In the genomic region with DNA sequence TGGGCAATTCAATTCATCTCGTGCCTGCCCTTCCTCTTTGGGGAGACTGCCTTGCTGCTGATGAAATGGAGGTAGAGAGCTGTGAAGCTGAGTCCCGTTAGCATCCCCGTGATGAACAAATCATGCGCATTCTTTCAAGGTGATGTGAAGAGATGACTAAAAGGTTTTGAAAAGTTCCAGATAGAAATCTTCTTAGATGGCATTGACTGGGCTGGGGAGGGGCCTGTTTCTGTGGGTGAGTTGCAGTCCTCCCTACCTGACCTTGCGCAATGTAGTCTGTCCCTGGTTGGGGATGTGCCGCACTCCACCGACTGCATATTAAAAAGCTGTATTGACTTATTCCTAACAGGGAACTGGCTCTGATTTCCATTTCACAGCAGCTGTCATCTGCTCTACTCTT, we compare ENCODE assay signal across 1 cellular context.
TF ChIP-seq lines count a peak whose summit lies in the region.

No MANE protein-coding gene starts in this region.

TF ChIP-seq in H1, 55 proteins besides CTCF, POLR2A, EP300 and RAD21 (continued from another document):
- TF ChIP-seq TAF7 (optimal IDR thresholded peaks at IDR 0.05; ENCODE audit: borderline replicate concordance, low read depth, low read length) (no peak), NANOG (IDR thresholded peaks at IDR 0.05; ENCODE audit: insufficient read depth, low read depth, low read length, poor library complexity, severe bottlenecking) (no peak), CTBP2 (IDR thresholded peaks at IDR 0.05; ENCODE audit: borderline replicate concordance, insufficient read depth, insufficient read length, low read length) (no peak)
- TF ChIP-seq, protein P1, sequence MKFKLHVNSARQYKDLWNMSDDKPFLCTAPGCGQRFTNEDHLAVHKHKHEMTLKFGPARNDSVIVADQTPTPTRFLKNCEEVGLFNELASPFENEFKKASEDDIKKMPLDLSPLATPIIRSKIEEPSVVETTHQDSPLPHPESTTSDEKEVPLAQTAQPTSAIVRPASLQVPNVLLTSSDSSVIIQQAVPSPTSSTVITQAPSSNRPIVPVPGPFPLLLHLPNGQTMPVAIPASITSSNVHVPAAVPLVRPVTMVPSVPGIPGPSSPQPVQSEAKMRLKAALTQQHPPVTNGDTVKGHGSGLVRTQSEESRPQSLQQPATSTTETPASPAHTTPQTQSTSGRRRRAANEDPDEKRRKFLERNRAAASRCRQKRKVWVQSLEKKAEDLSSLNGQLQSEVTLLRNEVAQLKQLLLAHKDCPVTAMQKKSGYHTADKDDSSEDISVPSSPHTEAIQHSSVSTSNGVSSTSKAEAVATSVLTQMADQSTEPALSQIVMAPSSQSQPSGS (IDR thresholded peaks at IDR 0.05; ENCODE audit: low read length): no peak
